ENCODE assay signal across 19 cellular contexts in genomic region chr7:29275493-29275892, GRCh38.
"Had no signal": no experiment of that assay in that cellular context is flagged by ENCODE, and none has a peak within 500 bp of the region (broad histone marks: within the 10 kb centered on the region; RNA-seq: fewer than 3 reads in every experiment).

No MANE protein-coding gene starts in this region.

- H3K27ac ChIP-seq: adrenal gland, breast epithelium, colonic mucosa, stomach, suprapubic skin had no signal

- ATAC-seq: activated T-helper 17 cell treated with anti-CD3 and anti-CD28 coated beads, Interleukin-2, amount 50 U/mL, for 72 hours; stimulated activated memory B cell treated with anti-CD40 and anti-IgM and Interleukin-4, amounts not matched to agents 10 μg/mL and 1 μg/mL and 100 μg/mL, for 72 hours had no signal

- H3K27me3 Mint-ChIP-seq: activated naive CD8-positive, alpha-beta T cell had no signal

- H3K9me3 ChIP-seq: adrenal gland, breast epithelium, colonic mucosa, right lobe of liver, stomach, suprapubic skin had no signal

- H3K4me3 ChIP-seq: adrenal gland, breast epithelium, colonic mucosa, lung, right lobe of liver, stomach, suprapubic skin had no signal

- H3K4me3 Mint-ChIP-seq: activated naive CD8-positive, alpha-beta T cell; activated T-cell treated with anti-CD3 and anti-CD28 coated beads, Interleukin-2, amount 50 U/mL, for 24 hours; activated T-helper 17 cell treated with anti-CD3 and anti-CD28 coated beads, Interleukin-2, amount 50 U/mL, for 72 hours; naive B cell; neural crest cell; stimulated activated memory B cell treated with anti-CD40 and anti-IgM and Interleukin-4, amounts not matched to agents 10 μg/mL and 1 μg/mL and 100 μg/mL, for 72 hours; type B pancreatic cell had no signal

- H3K27ac Mint-ChIP-seq: activated naive CD8-positive, alpha-beta T cell; activated T-cell treated with anti-CD3 and anti-CD28 coated beads, Interleukin-2, amount 50 U/mL, for 24 hours; activated T-helper 17 cell treated with anti-CD3 and anti-CD28 coated beads, Interleukin-2, amount 50 U/mL, for 72 hours; naive B cell; stimulated activated memory B cell treated with anti-CD40 and anti-IgM and Interleukin-4, amounts not matched to agents 10 μg/mL and 1 μg/mL and 100 μg/mL, for 72 hours had no signal

- H3K36me3 Mint-ChIP-seq: activated naive CD8-positive, alpha-beta T cell; naive B cell; stimulated activated memory B cell treated with anti-CD40 and anti-IgM and Interleukin-4, amounts not matched to agents 10 μg/mL and 1 μg/mL and 100 μg/mL, for 72 hours had no signal

- H3K36me3 ChIP-seq: adrenal gland, breast epithelium, colonic mucosa, right lobe of liver, stomach, suprapubic skin had no signal

- H3K4me1 ChIP-seq: breast epithelium, colonic mucosa had no signal

- H3K4me1 Mint-ChIP-seq: activated T-helper 17 cell treated with anti-CD3 and anti-CD28 coated beads, Interleukin-2, amount 50 U/mL, for 72 hours had no signal

- H3K9me3 Mint-ChIP-seq: activated T-cell treated with anti-CD3 and anti-CD28 coated beads, Interleukin-2, amount 50 U/mL, for 24 hours; activated T-helper 17 cell treated with anti-CD3 and anti-CD28 coated beads, Interleukin-2, amount 50 U/mL, for 72 hours; neural crest cell; stimulated activated memory B cell treated with anti-CD40 and anti-IgM and Interleukin-4, amounts not matched to agents 10 μg/mL and 1 μg/mL and 100 μg/mL, for 72 hours; type B pancreatic cell had no signal

- DNase-seq: activated naive CD4-positive, alpha-beta T cell; activated T-cell treated with anti-CD3 and anti-CD28 coated beads, Interleukin-2, amount 50 U/mL, for 24 hours; adrenal gland; colonic mucosa; erythroblast; foreskin fibroblast; naive B cell; occipital lobe; right lobe of liver; stimulated activated CD4-positive, alpha-beta T cell treated with anti-CD3 and anti-CD28 coated beads, Interleukin-2, amount 100 ng/mL, for 24 hours; stomach had no signal

- H3K27me3 ChIP-seq: adrenal gland, breast epithelium, colonic mucosa, right lobe of liver, stomach, suprapubic skin had no signal
